In the genomic region with DNA sequence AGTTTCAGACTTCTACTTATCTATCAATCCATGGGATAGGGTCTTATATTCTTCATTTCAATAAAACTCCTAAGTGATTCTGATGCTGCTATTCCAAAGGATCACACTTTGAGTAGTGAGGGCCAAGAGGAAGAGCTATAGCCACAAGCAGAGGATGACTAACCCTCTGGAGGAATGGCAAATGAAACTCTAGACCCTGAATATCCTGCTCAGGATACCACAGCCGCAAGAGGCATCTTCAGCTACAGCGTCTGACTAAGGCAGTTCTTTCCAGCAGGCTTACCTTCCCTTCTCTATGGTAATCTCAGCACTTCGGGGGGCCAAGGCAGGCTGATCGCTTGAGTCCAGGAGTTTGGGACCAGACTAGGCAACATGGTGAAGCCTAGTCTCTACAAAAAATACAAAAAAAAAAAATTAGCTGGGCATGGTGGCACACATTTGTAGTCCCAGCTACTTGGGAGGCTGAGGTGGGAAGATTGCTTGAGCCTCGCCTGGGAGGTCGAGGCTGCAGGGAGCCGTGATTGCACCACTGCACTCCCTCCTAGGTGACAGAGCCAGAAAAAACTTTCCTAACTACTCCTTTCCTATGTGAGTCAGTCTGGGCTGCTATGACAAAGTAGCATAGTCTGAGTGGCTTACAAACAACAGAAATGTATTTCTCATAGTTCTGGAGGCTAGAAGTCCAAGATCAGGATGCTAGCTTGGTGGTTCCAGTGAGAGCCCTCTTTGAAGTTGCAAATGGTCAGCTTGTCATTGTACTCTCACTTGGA, we compare ENCODE assay signal across 11 cellular contexts.
DNase-seq lines count a peak whose midpoint lies in the region; ATAC-seq and TF ChIP-seq lines count a peak whose summit lies in the region.
"Had no signal": no experiment of that assay in that cellular context is flagged by ENCODE, and none has a peak within 500 bp of the region (broad histone marks: within the 10 kb centered on the region; RNA-seq: fewer than 3 reads in every experiment).

No MANE protein-coding gene starts in this region.

- no peaks in the 10 kb centered on the region for H4K20me1 ChIP-seq in H9 (ENCODE audit: control insufficient read depth, insufficient read depth, insufficient read length)

- no peak for TF ChIP-seq CTCF in H9 (conservative IDR thresholded peaks at IDR 0.05)
- TF ChIP-seq CTCF in fibroblast of pulmonary artery (IDR thresholded peaks at IDR 0.05; ENCODE audit: low read length, missing control alignments) = no peak
- TF ChIP-seq CTCF in CD4-positive, alpha-beta T cell (IDR thresholded peaks at IDR 0.05) = no peak

- POLR2A ChIA-PET in CD4-positive, alpha-beta T cell (lab: Charles Lee) = no interaction called here

- ATAC-seq in aorta (ENCODE audit: low FRiP score) (no peak), HG03135 (IDR thresholded peaks at IDR 0.05; ENCODE audit: unreplicated experiment) (no peak)
- ATAC-seq in CD4-positive, alpha-beta T cell (ENCODE audit: poor library complexity) = no peak
- ATAC-seq: activated CD8-positive, alpha-beta T cell treated with anti-CD3 and anti-CD28 coated beads, Interleukin-2, amount 10 ng/mL, durations not matched to agents 7 days and 5 days had no signal

- H3K4ac ChIP-seq in H9 (ENCODE audit: low read depth, low read length) = no peak overlapping the region

- H3K27ac Mint-ChIP-seq in H9 = peak overlapping the region in 2 of 3 experiments; percentile 18 to 55; a peak in 1 of 7 replicates
- no peak overlapping the region for H3K27ac Mint-ChIP-seq in CD4-positive, alpha-beta T cell
- H3K27ac Mint-ChIP-seq: activated CD8-positive, alpha-beta T cell treated with anti-CD3 and anti-CD28 coated beads, Interleukin-2, amount 10 ng/mL, durations not matched to agents 7 days and 5 days had no signal

- H3K4me2 ChIP-seq in H9 (ENCODE audit: insufficient read depth, insufficient read length, low read length) = no peak overlapping the region

- intact Hi-C loops in aorta (cut with DNase I) = no loop called here
- intact Hi-C loops in CD4-positive, alpha-beta T cell (cut with DNase I, micrococcal nuclease) = no loop called here

- H3K27me3 ChIP-seq in H9 (ENCODE audit: insufficient read depth, low read length) = no peaks in the 10 kb centered on the region
- H3K27me3 ChIP-seq in skeletal muscle tissue (ENCODE audit: control insufficient read depth in 3 of 3, insufficient read depth in 3 of 3, low read length in 3 of 3) = no peaks in the 10 kb centered on the region
- no peaks in the 10 kb centered on the region for H3K27me3 ChIP-seq in aorta (ENCODE audit: control insufficient read depth in 1 of 2, insufficient read depth in 2 of 2, low read length in 1 of 2)
- no peaks in the 10 kb centered on the region for H3K27me3 ChIP-seq in CD4-positive, alpha-beta T cell (ENCODE audit: control insufficient read depth, insufficient read depth, low read length)
- H3K27me3 ChIP-seq: ascending aorta had no signal

- H2BK120ac ChIP-seq in H9 (ENCODE audit: low read depth, low read length, poor library complexity, severe bottlenecking) = no peak overlapping the region

- no peak overlapping the region for H3K56ac ChIP-seq in H9 (ENCODE audit: insufficient read length, low read depth, low read length)

- no peaks in the 10 kb centered on the region for H3K79me2 ChIP-seq in H9 (ENCODE audit: insufficient read depth, low read length)

- no peak overlapping the region for H2BK5ac ChIP-seq in H9 (ENCODE audit: insufficient read length, low read length)

- H3K36me3 ChIP-seq in skeletal muscle tissue (ENCODE audit: control insufficient read depth in 3 of 3, insufficient read depth in 3 of 3, low read length in 3 of 3) (no peaks in the 10 kb centered on the region), aorta (ENCODE audit: control insufficient read depth in 1 of 2, insufficient read depth in 2 of 2, low read length in 1 of 2) (no peaks in the 10 kb centered on the region)
- H3K36me3 ChIP-seq: ascending aorta had no signal

- no peak for DNase-seq in H9
- DNase-seq in SIG-M5 treated with dmso at 0.1 percent for 504 hours (lab: John Stamatoyannopoulos, UW; ENCODE audit: unreplicated experiment) = peak; percentile 60
- DNase-seq in fibroblast of pulmonary artery (ENCODE audit: low read depth) = peak; percentile 81
- no peak for DNase-seq in aorta
- no peak for DNase-seq in activated T-cell treated with anti-CD3 and anti-CD28 coated beads, Interleukin-2, amount 50 U/mL, for 48 hours
- DNase-seq in CD4-positive, alpha-beta T cell = no peak
- DNase-seq: activated CD8-positive, alpha-beta T cell treated with anti-CD3 and anti-CD28 coated beads, Interleukin-2, amount 10 ng/mL, durations not matched to agents 7 days and 5 days had no signal

- H3K4me3 ChIP-seq in fibroblast of pulmonary artery (replicated peaks; ENCODE audit: low read depth, low read length) (no peak overlapping the region), skeletal muscle tissue (ENCODE audit: low read length in 3 of 3) (no peak overlapping the region), aorta (ENCODE audit: low read length in 2 of 2) (no peak overlapping the region)
- H3K4me3 ChIP-seq: ascending aorta had no signal

- H4K91ac ChIP-seq in H9 (ENCODE audit: insufficient read length, low read depth, low read length) = no peak overlapping the region

- H3K23me2 ChIP-seq in H9 (ENCODE audit: insufficient read length, low read depth, low read length, poor library complexity, severe bottlenecking) = no peaks in the 10 kb centered on the region

- H3K4me3 Mint-ChIP-seq in H9 = no peak overlapping the region
- H3K4me3 Mint-ChIP-seq in CD4-positive, alpha-beta T cell = no peak overlapping the region
- H3K4me3 Mint-ChIP-seq: activated CD8-positive, alpha-beta T cell treated with anti-CD3 and anti-CD28 coated beads, Interleukin-2, amount 10 ng/mL, durations not matched to agents 7 days and 5 days; nephron had no signal

- no peaks in the 10 kb centered on the region for H3K79me1 ChIP-seq in H9 (ENCODE audit: insufficient read depth, low read depth, low read length, poor library complexity, severe bottlenecking)

- H3K9ac ChIP-seq in H9 (ENCODE audit: extremely low read depth, insufficient read length, low read length) (no peak overlapping the region), skeletal muscle tissue (ENCODE audit: low read depth in 1 of 3, low read length in 3 of 3) (peak overlapping the region in 2 of 3 donors; percentile 18 to 35)

- peaks cover 27 to 38% of the 10 kb centered on the region in 2 experiments for H3K4me1 Mint-ChIP-seq in H9
- H3K4me1 Mint-ChIP-seq in CD4-positive, alpha-beta T cell (ENCODE audit: low read depth) = peaks cover 10% of the 10 kb centered on the region

- no peak overlapping the region for H3K18ac ChIP-seq in H9 (ENCODE audit: insufficient read length, low read depth, low read length)

- H2AK5ac ChIP-seq in H9 (ENCODE audit: insufficient read length, low read length) = no peak overlapping the region

- no peak overlapping the region for H3K14ac ChIP-seq in H9 (ENCODE audit: insufficient read depth, low read length)

- no peak overlapping the region for H3K23ac ChIP-seq in H9 (ENCODE audit: insufficient read length, low read depth, low read length)

- CTCF ChIA-PET in CD4-positive, alpha-beta T cell (lab: Charles Lee) = no interaction called here

- no peak overlapping the region for H2BK15ac ChIP-seq in H9 (ENCODE audit: low read depth, low read length)

- H4K5ac ChIP-seq in H9 (ENCODE audit: insufficient read length, low read depth, low read length) = no peak overlapping the region

- no peaks in the 10 kb centered on the region for H3K36me3 Mint-ChIP-seq in H9 (ENCODE audit: insufficient read depth in 1 of 3, low read depth in 3 of 3)
- no peaks in the 10 kb centered on the region for H3K36me3 Mint-ChIP-seq in CD4-positive, alpha-beta T cell (ENCODE audit: low read depth)

- WGBS in H9 (ENCODE audit: extremely low coverage, insufficient read length, low lambda C conversion rate) = no CpG with 5 or more reads among the region's 7 CpGs
- 85 to 91% methylated on average over 7 of the region's 7 CpGs for WGBS in aorta, 2 donors

- H4K8ac ChIP-seq in H9 (replicated peaks; ENCODE audit: insufficient read length, low read depth, low read length) = no peak overlapping the region

- no peaks in the 10 kb centered on the region for H3K27me3 Mint-ChIP-seq in H9 (ENCODE audit: low read depth)
- peaks cover 25% of the 10 kb centered on the region for H3K27me3 Mint-ChIP-seq in CD4-positive, alpha-beta T cell

- no peak overlapping the region for H2AFZ ChIP-seq in H9 (ENCODE audit: low read length)

- H3K4me1 ChIP-seq in H9 (ENCODE audit: insufficient read depth, low read length) (peaks cover 3% of the 10 kb centered on the region), skeletal muscle tissue (ENCODE audit: control insufficient read depth in 3 of 3, insufficient read depth in 3 of 3, low read length in 3 of 3) (peaks cover 10 to 28% (median 17%) of the 10 kb centered on the region in 3 donors), aorta (ENCODE audit: control insufficient read depth in 1 of 2, insufficient read depth in 2 of 2, low read length in 2 of 2) (peaks cover 0 to 4% of the 10 kb centered on the region in 2 donors)
- H3K4me1 ChIP-seq: ascending aorta had no signal

- H3T11ph ChIP-seq in H9 (ENCODE audit: low read length) = no peak overlapping the region

- H2BK12ac ChIP-seq in H9 (ENCODE audit: insufficient read length, low read depth, low read length) = no peak overlapping the region

- H3K27ac ChIP-seq in H9 (ENCODE audit: insufficient read length, low read depth, low read length) (no peak overlapping the region), skeletal muscle tissue (ENCODE audit: low read depth, low read length) (peak overlapping the region; percentile 61), aorta (ENCODE audit: low read depth in 1 of 2, low read length in 2 of 2) (no peak overlapping the region)
- no peak overlapping the region for H3K27ac ChIP-seq in CD4-positive, alpha-beta T cell (ENCODE audit: low read depth, low read length)
- H3K27ac ChIP-seq: ascending aorta had no signal

- H3K9me3 Mint-ChIP-seq in H9 = no peaks in the 10 kb centered on the region
- no peaks in the 10 kb centered on the region for H3K9me3 Mint-ChIP-seq in CD4-positive, alpha-beta T cell
- H3K9me3 Mint-ChIP-seq: nephron had no signal

- H3K9me3 ChIP-seq in H9 (ENCODE audit: control insufficient read depth, low read depth, low read length) = no peaks in the 10 kb centered on the region
- H3K9me3 ChIP-seq in skeletal muscle tissue (ENCODE audit: control insufficient read depth in 3 of 3, low read length in 3 of 3) = no peaks in the 10 kb centered on the region
- no peaks in the 10 kb centered on the region for H3K9me3 ChIP-seq in aorta (ENCODE audit: control insufficient read depth, low read length)
- no peaks in the 10 kb centered on the region for H3K9me3 ChIP-seq in CD4-positive, alpha-beta T cell (ENCODE audit: control insufficient read depth, low read length)
- H3K9me3 ChIP-seq: ascending aorta had no signal

- H2BK20ac ChIP-seq in H9 (ENCODE audit: low read depth, low read length, poor library complexity, severe bottlenecking) = no peak overlapping the region

Comparison
In these comparisons a context has a peak if more than half of its experiments do, and no peak if none do; other contexts are left out.
1. DNase-seq: peak in SIG-M5 treated with dmso at 0.1 percent for 504 hours (single experiment) and fibroblast of pulmonary artery (single experiment); none in H9 (single experiment), aorta (0 of 2), activated T-cell treated with anti-CD3 and anti-CD28 coated beads, Interleukin-2, amount 50 U/mL, for 48 hours (0 of 2) and CD4-positive, alpha-beta T cell (0 of 10).